In genomic region chr14:65230287-65230728, GRCh38 we compare ENCODE assay signal across 8 cellular contexts.
DNase-seq lines count a peak whose midpoint lies in the region; FAIRE-seq and TF ChIP-seq lines count a peak whose summit lies in the region.

No MANE protein-coding gene starts in this region.

- no peak for TF ChIP-seq CTCF in HFF-Myc (IDR thresholded peaks at IDR 0.05; ENCODE audit: low read depth, low read length, missing control alignments)
- TF ChIP-seq CTCF in coronary artery (IDR thresholded peaks at IDR 0.05), result no peak

- H3K4me3 ChIP-seq in HFF-Myc (replicated peaks; ENCODE audit: low read depth, low read length) (peak overlapping the region; percentile 36), coronary artery (peak overlapping the region; percentile 62), mononuclear cell (ENCODE audit: low read length) (peak overlapping the region; percentile 45)

- no peaks in the 10 kb centered on the region for H3K27me3 ChIP-seq in mononuclear cell (ENCODE audit: insufficient read depth, low read length)

- H3K9me3 ChIP-seq in mononuclear cell (ENCODE audit: low read depth, low read length), result no peaks in the 10 kb centered on the region

- H3K27ac ChIP-seq in coronary artery, result peak overlapping the region; percentile 47 to 67

- peaks cover 26% of the 10 kb centered on the region for H3K4me1 ChIP-seq in mononuclear cell (ENCODE audit: insufficient read depth, low read length)

- DNase-seq in HFF-Myc (ENCODE audit: extremely low read depth, low read depth) (no peak), NCI-H82 treated with DMSO at 0.1 percent for 48 hours (lab: John Stamatoyannopoulos, UW; ENCODE audit: unreplicated experiment) (peak; percentile 24), coronary artery (ENCODE audit: low spot score) (no peak), urothelium cell line (ENCODE audit: low spot score) (peak; percentile 79), HuH-7.5 (ENCODE audit: low spot score) (no peak)
- no peak for DNase-seq in stimulated activated CD4-positive, alpha-beta T cell treated with anti-CD3 and anti-CD28 coated beads, Interleukin-1b, Interleukin-23, amount 100 ng/mL, for 48 hours
- DNase-seq in activated CD4-positive, alpha-beta T cell treated with anti-CD3 and anti-CD28 coated beads for 4 hours, result no peak

- peak; percentile 83 for FAIRE-seq in urothelium cell line (lab: Jason Lieb, UNC)

Comparison
In these comparisons a context has a peak if more than half of its experiments do, and no peak if none do; other contexts are left out.
1. DNase-seq: peak in NCI-H82 treated with DMSO at 0.1 percent for 48 hours (single experiment) and urothelium cell line (single experiment); none in HFF-Myc (single experiment), coronary artery (single experiment), HuH-7.5 (single experiment), stimulated activated CD4-positive, alpha-beta T cell treated with anti-CD3 and anti-CD28 coated beads, Interleukin-1b, Interleukin-23, amount 100 ng/mL, for 48 hours (single experiment) and activated CD4-positive, alpha-beta T cell treated with anti-CD3 and anti-CD28 coated beads for 4 hours (0 of 2).
2. Peak in every context shown above with its lines, with median percentiles within 50 percentile points of each other: H3K4me3 ChIP-seq.